Comparison of ENCODE assay signal across 17 cellular contexts in genomic region chr3:50428007-50428633, GRCh38.
DNase-seq lines count a peak whose midpoint lies in the region; ATAC-seq, FAIRE-seq and TF ChIP-seq lines count a peak whose summit lies in the region.
"Had no signal": no experiment of that assay in that cellular context is flagged by ENCODE, and none has a peak within 500 bp of the region (broad histone marks: within the 10 kb centered on the region; RNA-seq: fewer than 3 reads in every experiment).

No MANE protein-coding gene starts in this region.

- 53% methylated on average over 8 of the region's 9 CpGs for WGBS in mammary epithelial cell (ENCODE audit: low coverage, missing lambda C conversion rate)
- WGBS in neuronal stem cell (ENCODE audit: extremely low coverage in 2 of 2, insufficient read length in 2 of 2, insufficient replicate concordance in 1 of 2), 2 donors, result no CpG with 5 or more reads among the region's 9 CpGs

- no peak overlapping the region for H2BK12ac ChIP-seq in neuronal stem cell (ENCODE audit: low read length)

- ATAC-seq in activated CD8-positive, alpha-beta memory T cell treated with anti-CD3 and anti-CD28 coated beads, Interleukin-2, amount 10 ng/mL, durations not matched to agents 7 days and 5 days, result peak; percentile 66
- ATAC-seq in PC-3, result peak; percentile 56
- ATAC-seq: Right ventricle myocardium inferior had no signal

- no peak overlapping the region for H3K4me3 ChIP-seq in PC-3 (ENCODE audit: low read length)
- no peak overlapping the region for H3K4me3 ChIP-seq in mammary epithelial cell (replicated peaks in 1 of 3; ENCODE audit: insufficient read depth in 1 of 3, low read depth in 2 of 3, low read length in 3 of 3)
- H3K4me3 ChIP-seq in neuronal stem cell (ENCODE audit: low read length in 2 of 2), result no peak overlapping the region
- no peak overlapping the region for H3K4me3 ChIP-seq in kidney (ENCODE audit: low read length in 2 of 2)
- H3K4me3 ChIP-seq: MG63 had no signal

- H2BK120ac ChIP-seq in neuronal stem cell (ENCODE audit: low read depth, low read length), result no peak overlapping the region

- H3K36me3 ChIP-seq in PC-3 (ENCODE audit: low read depth, low read length) (no peaks in the 10 kb centered on the region), mammary epithelial cell (ENCODE audit: insufficient read depth, low read length) (no peaks in the 10 kb centered on the region), neuronal stem cell (replicated peaks in 1 of 2; ENCODE audit: control insufficient read depth in 2 of 2, insufficient read depth in 2 of 2, low read length in 2 of 2) (no peaks in the 10 kb centered on the region), kidney (ENCODE audit: control insufficient read depth in 1 of 2, insufficient read depth in 2 of 2, low read length in 2 of 2) (no peaks in the 10 kb centered on the region)
- H3K36me3 ChIP-seq: MG63 had no signal

- peak overlapping the region; percentile 70 for H2BK15ac ChIP-seq in neuronal stem cell (ENCODE audit: low read length)

- no peaks in the 10 kb centered on the region for H3K27me3 ChIP-seq in PC-3 (ENCODE audit: low read length)
- no peaks in the 10 kb centered on the region for H3K27me3 ChIP-seq in mammary epithelial cell (ENCODE audit: insufficient read depth, low read length)
- H3K27me3 ChIP-seq in neuronal stem cell (ENCODE audit: control insufficient read depth in 3 of 3, insufficient read depth in 3 of 3, low read depth in 1 of 3, low read length in 3 of 3), result peaks cover 0 to 29% (median 0%) of the 10 kb centered on the region in 3 experiments
- H3K27me3 ChIP-seq: MG63 had no signal

- peaks cover 7% of the 10 kb centered on the region for H3K4me1 Mint-ChIP-seq in activated CD8-positive, alpha-beta memory T cell treated with anti-CD3 and anti-CD28 coated beads, Interleukin-2, amount 10 ng/mL, durations not matched to agents 7 days and 5 days

- H3K9me2 ChIP-seq in PC-3 (replicated peaks; ENCODE audit: low read length), result no peaks in the 10 kb centered on the region

- H3K14ac ChIP-seq in neuronal stem cell (ENCODE audit: low read length), result no peak overlapping the region

- H3K9me3 Mint-ChIP-seq in activated CD8-positive, alpha-beta memory T cell treated with anti-CD3 and anti-CD28 coated beads, Interleukin-2, amount 10 ng/mL, durations not matched to agents 7 days and 5 days (ENCODE audit: low read depth), result no peaks in the 10 kb centered on the region

- H3K79me1 ChIP-seq in neuronal stem cell (ENCODE audit: low read depth, low read length), result no peaks in the 10 kb centered on the region

- H3K4ac ChIP-seq in neuronal stem cell (ENCODE audit: low read length), result peak overlapping the region; percentile 3

- no peaks in the 10 kb centered on the region for H3K9me3 ChIP-seq in PC-3 (ENCODE audit: low read length)
- H3K9me3 ChIP-seq in mammary epithelial cell (replicated peaks; ENCODE audit: insufficient read depth, low read length), result no peaks in the 10 kb centered on the region
- H3K9me3 ChIP-seq in neuronal stem cell (replicated peaks in 1 of 2; ENCODE audit: control insufficient read depth in 2 of 2, insufficient read depth in 1 of 2, low read depth in 1 of 2, low read length in 2 of 2), result no peaks in the 10 kb centered on the region
- H3K9me3 ChIP-seq in kidney (ENCODE audit: control insufficient read depth in 1 of 2, low read length in 2 of 2), result no peaks in the 10 kb centered on the region
- H3K9me3 ChIP-seq: MG63 had no signal

- H3K23ac ChIP-seq in neuronal stem cell (ENCODE audit: low read depth, low read length, poor library complexity), result no peak overlapping the region

- CTCF ChIA-PET in activated CD8-positive, alpha-beta memory T cell treated with anti-CD3 and anti-CD28 coated beads, Interleukin-2, amount 10 ng/mL, durations not matched to agents 7 days and 5 days (lab: Charles Lee), result interaction anchor here (1.2 to 2.0 kb wide), 3 partner anchors 52 to 81 kb away, joined by 3 to 5 read pairs (median 4); no protein-coding TSS in a partner anchor
- CTCF ChIA-PET in PC-3 (lab: Charles Lee), result interaction anchor here (0.5 kb wide), 1 partner anchor 218 kb away, joined by 3 read pairs; no protein-coding TSS in a partner anchor
- CTCF ChIA-PET in mammary epithelial cell (lab: Charles Lee; ENCODE audit: low non-redundant PET), result interaction anchor here (0.5 kb wide), 1 partner anchor 63 kb away, joined by 3 read pairs; no protein-coding TSS in a partner anchor

- no peak for FAIRE-seq in kidney (lab: Jason Lieb, UNC)
- FAIRE-seq: small intestine had no signal

- no peak overlapping the region for H3K27ac Mint-ChIP-seq in activated CD8-positive, alpha-beta memory T cell treated with anti-CD3 and anti-CD28 coated beads, Interleukin-2, amount 10 ng/mL, durations not matched to agents 7 days and 5 days

- H3K4me3 Mint-ChIP-seq in activated CD8-positive, alpha-beta memory T cell treated with anti-CD3 and anti-CD28 coated beads, Interleukin-2, amount 10 ng/mL, durations not matched to agents 7 days and 5 days, result no peak overlapping the region

- H3K27me3 Mint-ChIP-seq in activated CD8-positive, alpha-beta memory T cell treated with anti-CD3 and anti-CD28 coated beads, Interleukin-2, amount 10 ng/mL, durations not matched to agents 7 days and 5 days, result no peaks in the 10 kb centered on the region

- H2AFZ ChIP-seq in PC-3 (ENCODE audit: low read length) (no peak overlapping the region), mammary epithelial cell (ENCODE audit: low read depth, low read length) (no peak overlapping the region), neuronal stem cell (ENCODE audit: low read length) (no peak overlapping the region)

- H3K79me2 ChIP-seq in PC-3 (ENCODE audit: low read length) (no peaks in the 10 kb centered on the region), mammary epithelial cell (ENCODE audit: insufficient read depth, low read length) (no peaks in the 10 kb centered on the region)

- in situ Hi-C loops in mammary epithelial cell (cut with MboI; ENCODE audit: low sequenced_read_pairs in 2 of 2), result loop anchor here in 1 of 2 donors (10.0 kb wide), 1 partner anchor 83 kb away; the partner anchor contains the start of genes RASSF1 and ZMYND10

- POLR2A ChIA-PET in PC-3 (lab: Charles Lee; ENCODE audit: unreplicated experiment), result no interaction called here

- H3K18ac ChIP-seq in neuronal stem cell (ENCODE audit: low read length), result peak overlapping the region; percentile 91

- H3K36me3 Mint-ChIP-seq in activated CD8-positive, alpha-beta memory T cell treated with anti-CD3 and anti-CD28 coated beads, Interleukin-2, amount 10 ng/mL, durations not matched to agents 7 days and 5 days, result no peaks in the 10 kb centered on the region

- peak overlapping the region; percentile 48 for H2AK5ac ChIP-seq in neuronal stem cell (ENCODE audit: low read depth, low read length)

- BruUV-seq in PC-3 (replicated peaks; lab: Mats Ljungman, UMichigan), result no TSS peak
- no TSS peak for BruUV-seq in mammary epithelial cell (replicated peaks; lab: Mats Ljungman, UMichigan)

- H3K9ac ChIP-seq in PC-3 (ENCODE audit: low read length) (no peak overlapping the region), mammary epithelial cell (ENCODE audit: insufficient read depth, low read length) (no peak overlapping the region), neuronal stem cell (ENCODE audit: low read depth, low read length, poor library complexity) (no peak overlapping the region), kidney (ENCODE audit: low read length in 2 of 2) (no peak overlapping the region)

- H4K8ac ChIP-seq in neuronal stem cell (ENCODE audit: low read depth, low read length), result no peak overlapping the region

- H2BK5ac ChIP-seq in neuronal stem cell (ENCODE audit: low read length), result peak overlapping the region; percentile 21

- H4K20me1 ChIP-seq in PC-3 (ENCODE audit: low read length) (no peaks in the 10 kb centered on the region), mammary epithelial cell (ENCODE audit: insufficient read depth, low read length) (no peaks in the 10 kb centered on the region)

- dilution Hi-C loops in mammary epithelial cell (cut with HindIII; ENCODE audit: low sequenced_read_pairs), result loop anchor here (5.0 kb wide), 1 partner anchor 59 kb away; no protein-coding TSS in a partner anchor

- no peak for DNase-seq in activated CD8-positive, alpha-beta memory T cell treated with anti-CD3 and anti-CD28 coated beads, Interleukin-2, amount 10 ng/mL, durations not matched to agents 7 days and 5 days
- no peak for DNase-seq in activated CD8-positive, alpha-beta memory T cell treated with anti-CD3 and anti-CD28 coated beads, Interleukin-2, amount 50 U/mL, for 4 hours
- DNase-seq in PC-3 (peak; percentile 52), mammary epithelial cell (peak; percentile 30), neuronal stem cell (ENCODE audit: low spot score) (no peak), kidney (no peak), dedifferentiated amniotic fluid mesenchymal stem cell (ENCODE audit: extremely low spot score) (no peak), HuH-7 (ENCODE audit: low spot score) (no peak)
- DNase-seq: ACHN; activated CD4-positive, CD25-positive, alpha-beta regulatory T cell; central memory CD4-positive, alpha-beta T cell; DMS153; MG63; NCI-H2227 treated with DMSO at 0.1 percent for 48 hours; small intestine; trophoblast cell had no signal

- no peak overlapping the region for H3K27ac ChIP-seq in PC-3 (ENCODE audit: low read length)
- no peak overlapping the region for H3K27ac ChIP-seq in mammary epithelial cell (ENCODE audit: insufficient read depth, low read depth, low read length)
- H3K27ac ChIP-seq in neuronal stem cell (replicated peaks; ENCODE audit: low read length), result no peak overlapping the region
- H3K27ac ChIP-seq in kidney (ENCODE audit: low read depth in 2 of 2, low read length in 2 of 2), result no peak overlapping the region

- no peak overlapping the region for H3K4me2 ChIP-seq in PC-3 (ENCODE audit: low read length)
- no peak overlapping the region for H3K4me2 ChIP-seq in mammary epithelial cell (ENCODE audit: insufficient read depth, low read depth, low read length)
- no peak overlapping the region for H3K4me2 ChIP-seq in neuronal stem cell (ENCODE audit: insufficient read depth, low read length, poor library complexity, severe bottlenecking)

- no peak overlapping the region for H4K91ac ChIP-seq in neuronal stem cell (ENCODE audit: low read depth, low read length, poor library complexity)

- no peaks in the 10 kb centered on the region for H3F3A ChIP-seq in PC-3 (ENCODE audit: low read length, unreplicated experiment)

- H3K4me1 ChIP-seq in PC-3 (ENCODE audit: insufficient read depth, low read length) (no peaks in the 10 kb centered on the region), mammary epithelial cell (ENCODE audit: insufficient read depth, low read length) (no peaks in the 10 kb centered on the region), neuronal stem cell (ENCODE audit: control insufficient read depth in 2 of 2, insufficient read depth in 1 of 2, low read depth in 1 of 2, low read length in 2 of 2) (peaks cover 0 to 27% of the 10 kb centered on the region in 2 donors), kidney (ENCODE audit: control insufficient read depth in 1 of 2, insufficient read depth in 1 of 2, low read depth in 1 of 2, low read length in 2 of 2) (no peaks in the 10 kb centered on the region)

- TF ChIP-seq CTCF in PC-3 (conservative IDR thresholded peaks at IDR 0.05; ENCODE audit: low read depth, low read length) (peak; percentile 45; the same call in 1 of the 2 replicates), mammary epithelial cell (conservative IDR thresholded peaks at IDR 0.05 in 1 of 2, IDR thresholded peaks at IDR 0.05 in 1 of 2; ENCODE audit: extremely low read depth in 1 of 2, insufficient read depth in 1 of 2, low read depth in 1 of 2, low read length in 2 of 2) (peak; percentile 33 to 54), kidney (IDR thresholded peaks at IDR 0.05; ENCODE audit: borderline replicate concordance, extremely low read depth, insufficient read depth) (no peak)

- intact Hi-C loops in PC-3 (cut with micrococcal nuclease), result no loop called here
- intact Hi-C loops in mammary epithelial cell (cut with micrococcal nuclease), result loop anchor here (1.0 to 5.0 kb wide), 2 partner anchors 61 to 81 kb away; no protein-coding TSS in a partner anchor
- intact Hi-C loops in kidney (cut with DNase I), result no loop called here

Comparison
In these comparisons a context has a peak if more than half of its experiments do, and no peak if none do; other contexts are left out.
1. DNase-seq: peak in PC-3 (single experiment) and mammary epithelial cell (single experiment); none in activated CD8-positive, alpha-beta memory T cell treated with anti-CD3 and anti-CD28 coated beads, Interleukin-2, amount 10 ng/mL, durations not matched to agents 7 days and 5 days (single experiment), activated CD8-positive, alpha-beta memory T cell treated with anti-CD3 and anti-CD28 coated beads, Interleukin-2, amount 50 U/mL, for 4 hours (single experiment), neuronal stem cell (single experiment), kidney (single experiment), dedifferentiated amniotic fluid mesenchymal stem cell (single experiment) and HuH-7 (single experiment).